In the genomic region with DNA sequence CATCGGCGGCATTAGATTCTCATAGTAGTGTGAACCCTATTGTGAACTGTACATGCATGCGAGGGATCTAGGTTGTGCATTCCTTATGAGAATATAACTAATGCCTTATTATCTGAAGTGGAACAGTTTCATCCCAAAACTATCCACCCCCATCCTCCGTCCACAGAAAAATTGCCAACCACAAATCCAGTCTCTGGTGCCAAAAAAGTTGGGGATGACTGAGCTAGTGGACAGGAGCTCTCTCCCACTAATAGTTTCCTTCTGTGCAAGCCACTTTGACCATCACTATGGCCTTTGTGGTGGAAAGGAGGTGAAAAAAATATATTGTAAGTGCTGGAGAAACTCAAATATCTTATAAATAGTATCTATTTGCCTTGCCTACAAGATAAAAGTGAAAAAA, we compare ENCODE assay signal across 27 cellular contexts.
"Had no signal": no experiment of that assay in that cellular context is flagged by ENCODE, and none has a peak within 500 bp of the region (broad histone marks: within the 10 kb centered on the region; RNA-seq: fewer than 3 reads in every experiment).

No MANE protein-coding gene starts in this region.

- H3K4me2 ChIP-seq: hepatocyte had no signal

- H3K27me3 Mint-ChIP-seq: dendritic cell treated with granulocyte-macrophage colony-stimulating factor and Interleukin-4, amounts not matched to agents 40 ng/mL and 50 ng/mL, for 4 days had no signal

- H3K4me3 ChIP-seq: colonic mucosa, coronary artery, dorsolateral prefrontal cortex, esophagus muscularis mucosa, esophagus squamous epithelium, gastrocnemius medialis, gastroesophageal sphincter, heart left ventricle, heart right ventricle, hepatocyte had no signal

- H3K27me3 ChIP-seq: colonic mucosa, dorsolateral prefrontal cortex, esophagus muscularis mucosa, esophagus squamous epithelium, foreskin keratinocyte, gastrocnemius medialis, gastroesophageal sphincter, heart left ventricle, heart right ventricle, hepatocyte had no signal

- H3K4me3 Mint-ChIP-seq: dendritic cell treated with granulocyte-macrophage colony-stimulating factor and Interleukin-4, amounts not matched to agents 40 ng/mL and 50 ng/mL, for 4 days; effector memory CD8-positive, alpha-beta T cell had no signal

- H3K9me3 ChIP-seq: colonic mucosa, esophagus muscularis mucosa, esophagus squamous epithelium, gastrocnemius medialis, gastroesophageal sphincter, heart left ventricle, heart right ventricle had no signal

- H3K9me3 Mint-ChIP-seq: dendritic cell treated with granulocyte-macrophage colony-stimulating factor and Interleukin-4, amounts not matched to agents 40 ng/mL and 50 ng/mL, for 4 days had no signal

- H3K79me2 ChIP-seq: hepatocyte had no signal

- H3K36me3 ChIP-seq: colonic mucosa, esophagus muscularis mucosa, esophagus squamous epithelium, gastrocnemius medialis, gastroesophageal sphincter, heart left ventricle, heart right ventricle had no signal

- H2AFZ ChIP-seq: hepatocyte had no signal

- H3K27ac ChIP-seq: colonic mucosa, coronary artery, dorsolateral prefrontal cortex, epithelial cell of prostate, esophagus muscularis mucosa, esophagus squamous epithelium, foreskin keratinocyte, gastrocnemius medialis, gastroesophageal sphincter, heart left ventricle, heart right ventricle, hepatocyte had no signal

- H3K27ac Mint-ChIP-seq: dendritic cell treated with granulocyte-macrophage colony-stimulating factor and Interleukin-4, amounts not matched to agents 40 ng/mL and 50 ng/mL, for 4 days; effector memory CD8-positive, alpha-beta T cell had no signal

- H3K4me1 ChIP-seq: colonic mucosa, esophagus muscularis mucosa, esophagus squamous epithelium, foreskin keratinocyte, gastrocnemius medialis, gastroesophageal sphincter, heart left ventricle, heart right ventricle had no signal

- DNase-seq: colonic mucosa; cortex of kidney; dermis blood vessel endothelial cell; dorsolateral prefrontal cortex; effector CD4-positive, alpha-beta T cell; effector CD8-positive, alpha-beta T cell; effector memory CD4-positive, alpha-beta T cell; effector memory CD8-positive, alpha-beta T cell; erythroblast; esophagus squamous epithelium; foreskin fibroblast; foreskin keratinocyte; foreskin melanocyte; gastrocnemius medialis; glutamatergic neuron; head of caudate nucleus; heart left ventricle; heart right ventricle had no signal

- FAIRE-seq: colon, endometrium, frontal cortex had no signal
